In genomic region chr7:29483219-29484104, GRCh38 we compare ENCODE assay signal across 1 cellular context.
TF ChIP-seq lines count a peak whose summit lies in the region.

No MANE protein-coding gene starts in this region.

TF ChIP-seq in HepG2, 621 proteins besides CTCF, POLR2A, EP300 and RAD21 (continued from another document):
- TF ChIP-seq ZNF512B (CRISPR knock-in tag; IDR thresholded peaks at IDR 0.05; ENCODE audit: borderline replicate concordance) (no peak), CHD4 (IDR thresholded peaks at IDR 0.05; ENCODE audit: borderline replicate concordance, low read length) (no peak), MLX (CRISPR knock-in tag; IDR thresholded peaks at IDR 0.05) (no peak), ZNF512 (CRISPR knock-in tag; IDR thresholded peaks at IDR 0.05) (no peak), SAP130 (CRISPR knock-in tag; IDR thresholded peaks at IDR 0.05; ENCODE audit: low read depth) (peak; percentile 59), ZNF10 (CRISPR knock-in tag; IDR thresholded peaks at IDR 0.05; ENCODE audit: borderline replicate concordance, low read depth) (no peak), NFKBIZ (CRISPR knock-in tag; IDR thresholded peaks at IDR 0.05) (0 out of 2 replicates have a peak, but pooled peaks have one; percentile 75), RARA (CRISPR knock-in tag; IDR thresholded peaks at IDR 0.05) (peak; percentile 68), PRDM4 (CRISPR knock-in tag; IDR thresholded peaks at IDR 0.05; ENCODE audit: borderline replicate concordance) (no peak), ZNF567 (CRISPR knock-in tag; IDR thresholded peaks at IDR 0.05; ENCODE audit: borderline replicate concordance) (no peak), ZBTB25 (CRISPR knock-in tag; IDR thresholded peaks at IDR 0.05) (peak; percentile 83), ZNF773 (CRISPR knock-in tag; IDR thresholded peaks at IDR 0.05; ENCODE audit: borderline replicate concordance) (no peak), TFE3 (CRISPR knock-in tag; IDR thresholded peaks at IDR 0.05) (peak; percentile 47; the same call in 1 of the 2 replicates), SIX4 (CRISPR knock-in tag; IDR thresholded peaks at IDR 0.05) (peak; percentile 26; the same call in 1 of the 2 replicates), SMARCE1 (IDR thresholded peaks at IDR 0.05; ENCODE audit: borderline replicate concordance) (no peak), ZNF772 (CRISPR knock-in tag; IDR thresholded peaks at IDR 0.05) (no peak), NFRKB (IDR thresholded peaks at IDR 0.05) (no peak), ZNF652 (CRISPR knock-in tag; IDR thresholded peaks at IDR 0.05; ENCODE audit: borderline replicate concordance, low read depth) (no peak), MEIS1 (CRISPR knock-in tag; IDR thresholded peaks at IDR 0.05; ENCODE audit: borderline replicate concordance) (no peak), ISX (CRISPR knock-in tag; conservative IDR thresholded peaks at IDR 0.05) (no peak), BATF2 (CRISPR knock-in tag; IDR thresholded peaks at IDR 0.05) (no peak), ZNF615 (CRISPR knock-in tag; IDR thresholded peaks at IDR 0.05; ENCODE audit: borderline replicate concordance) (no peak), HDAC2 (CRISPR knock-in tag; IDR thresholded peaks at IDR 0.05) (peak; percentile 88), FOXA3 (CRISPR knock-in tag; IDR thresholded peaks at IDR 0.05) (peak; percentile 88), ZNF17 (CRISPR knock-in tag; IDR thresholded peaks at IDR 0.05) (no peak), YEATS4 (CRISPR knock-in tag; IDR thresholded peaks at IDR 0.05; ENCODE audit: borderline replicate concordance) (peak; percentile 43; the same call in 1 of the 2 replicates), ZNF280B (CRISPR knock-in tag; IDR thresholded peaks at IDR 0.05; ENCODE audit: borderline replicate concordance) (no peak), NFIB (CRISPR knock-in tag; IDR thresholded peaks at IDR 0.05; ENCODE audit: borderline replicate concordance) (no peak), SNAPC4 (CRISPR knock-in tag; IDR thresholded peaks at IDR 0.05) (0 out of 2 replicates have a peak, but pooled peaks have one; percentile 34), ZEB1 (IDR thresholded peaks at IDR 0.05; ENCODE audit: insufficient replicate concordance, low read depth) (peak; percentile 47), ZMYM4 (CRISPR knock-in tag; IDR thresholded peaks at IDR 0.05) (peak; percentile 42; the same call in 1 of the 2 replicates), POGK (CRISPR knock-in tag; conservative IDR thresholded peaks at IDR 0.05) (0 out of 2 replicates have a peak, but pooled peaks have one; percentile 45), NFATC3 (CRISPR knock-in tag; IDR thresholded peaks at IDR 0.05) (no peak), NFIC (IDR thresholded peaks at IDR 0.05; ENCODE audit: low read length) (peak; percentile 66; the same call in 1 of the 2 replicates), ZFP36 (IDR thresholded peaks at IDR 0.05; ENCODE audit: borderline replicate concordance, low read depth, low read length, partially characterized antibody) (no peak), ZC3H13 (CRISPR knock-in tag; IDR thresholded peaks at IDR 0.05) (no peak), KDM1A (CRISPR knock-in tag; IDR thresholded peaks at IDR 0.05) (peak; percentile 53; the same call in 1 of the 2 replicates), LCORL (IDR thresholded peaks at IDR 0.05) (peak; percentile 70; the same call in 1 of the 2 replicates), LCORL (CRISPR knock-in tag; IDR thresholded peaks at IDR 0.05) (peak; percentile 71), ZNF264 (CRISPR knock-in tag; IDR thresholded peaks at IDR 0.05) (0 out of 2 replicates have a peak, but pooled peaks have one; percentile 44)
